In genomic region chr12:113292547-113292946, GRCh38 we compare ENCODE assay signal across 20 cellular contexts. TPM values are rescaled to one million over a fixed set of nuclear protein-coding genes. Genes with fewer than 3 reads are reported as not detected.
A peak's percentile ranks its signal among the peaks of the same experiment; 100 is the strongest.
DNase-seq lines count a peak whose midpoint lies in the region; ATAC-seq and TF ChIP-seq lines count a peak whose summit lies in the region.
"Had no signal": no experiment of that assay in that cellular context is flagged by ENCODE, and none has a peak within 500 bp of the region (broad histone marks: within the 10 kb centered on the region; RNA-seq: fewer than 3 reads in every experiment).

No MANE protein-coding gene starts in this region.

- peaks cover 12% of the 10 kb centered on the region for H3K4me1 ChIP-seq in ACC112 (ENCODE audit: control insufficient read depth, insufficient read depth, low read length, unreplicated experiment)
- H3K4me1 ChIP-seq in neural progenitor cell = no peaks in the 10 kb centered on the region
- H3K4me1 ChIP-seq: HAP-1, SJSA1 had no signal

- no peaks in the 10 kb centered on the region for H3K27me3 Mint-ChIP-seq in activated T-helper 17 cell treated with anti-CD3 and anti-CD28 coated beads, Interleukin-2, amount 50 U/mL, for 72 hours
- peaks cover 4% of the 10 kb centered on the region for H3K27me3 Mint-ChIP-seq in neural progenitor cell (ENCODE audit: insufficient read depth, low read depth)
- H3K27me3 Mint-ChIP-seq in endothelial cell (ENCODE audit: unreplicated experiment) = peaks cover 3% of the 10 kb centered on the region
- H3K27me3 Mint-ChIP-seq: IgD-negative memory B cell had no signal

- H3K9me3 Mint-ChIP-seq in activated T-helper 17 cell treated with anti-CD3 and anti-CD28 coated beads, Interleukin-2, amount 50 U/mL, for 72 hours = no peaks in the 10 kb centered on the region
- H3K9me3 Mint-ChIP-seq in neural progenitor cell (no peaks in the 10 kb centered on the region), endothelial cell (ENCODE audit: unreplicated experiment) (no peaks in the 10 kb centered on the region)
- H3K9me3 Mint-ChIP-seq: IgD-negative memory B cell had no signal

- no peak for DNase-seq in AG04450 (ENCODE audit: low read depth, low spot score)
- no peak for DNase-seq in neural progenitor cell (ENCODE audit: low spot score)
- no peak for DNase-seq in left cardiac atrium
- DNase-seq in endothelial cell (ENCODE audit: low spot score) = no peak
- DNase-seq in NAMALWA (ENCODE audit: low spot score) = no peak
- DNase-seq: DMS153, GF-D8, Karpas-422, NCI-H1048, NCI-H1436, NCI-H1930, NCI-H226, NCI-H524 treated with DMSO at 0.1 percent for 48 hours had no signal

- POLR2A ChIA-PET in AG04450 (lab: Yijun Ruan, JAX) = no interaction called here

- intact Hi-C loops in left cardiac atrium (cut with DNase I) = loop anchor here in 1 of 2 donors (10.0 kb wide), 1 partner anchor 98 kb away; no protein-coding TSS in a partner anchor

- H3K79me2 ChIP-seq in ACC112 (ENCODE audit: control insufficient read depth, insufficient read depth, low read length, unreplicated experiment) = no peaks in the 10 kb centered on the region
- H3K79me2 ChIP-seq in neural progenitor cell (ENCODE audit: low read depth) = no peaks in the 10 kb centered on the region

- H3K27ac ChIP-seq in ACC112 (ENCODE audit: low read depth, low read length) (peak overlapping the region; percentile 24; the same call in 1 of the 2 replicates), AG04450 (ENCODE audit: low read depth, low read length) (peak overlapping the region; percentile 47), neural progenitor cell (no peak overlapping the region)
- H3K27ac ChIP-seq: HL-60, SJSA1 had no signal

- no peak overlapping the region for H3K4me2 ChIP-seq in neural progenitor cell

- TF ChIP-seq CTCF in AG04450 (IDR thresholded peaks at IDR 0.05; ENCODE audit: low read depth, low read length) (no peak), neural progenitor cell (IDR thresholded peaks at IDR 0.05) (no peak), endothelial cell (IDR thresholded peaks at IDR 0.05; ENCODE audit: unreplicated experiment) (no peak)

- peak overlapping the region; percentile 26 for H3K27ac Mint-ChIP-seq in activated T-helper 17 cell treated with anti-CD3 and anti-CD28 coated beads, Interleukin-2, amount 50 U/mL, for 72 hours
- H3K27ac Mint-ChIP-seq in neural progenitor cell (peak overlapping the region; percentile 74), endothelial cell (ENCODE audit: unreplicated experiment) (no peak overlapping the region)
- H3K27ac Mint-ChIP-seq: IgD-negative memory B cell had no signal

- H3K27me3 ChIP-seq in ACC112 (ENCODE audit: insufficient read depth, low read length) = no peaks in the 10 kb centered on the region
- H3K27me3 ChIP-seq in AG04450 (ENCODE audit: control insufficient read depth, insufficient read depth, low read length) = no peaks in the 10 kb centered on the region
- H3K27me3 ChIP-seq in neural progenitor cell = no peaks in the 10 kb centered on the region
- H3K27me3 ChIP-seq: SJSA1 had no signal

- H3K4me1 Mint-ChIP-seq in activated T-helper 17 cell treated with anti-CD3 and anti-CD28 coated beads, Interleukin-2, amount 50 U/mL, for 72 hours = peaks cover 4% of the 10 kb centered on the region
- H3K4me1 Mint-ChIP-seq in neural progenitor cell = no peaks in the 10 kb centered on the region
- H3K4me1 Mint-ChIP-seq in endothelial cell (ENCODE audit: unreplicated experiment) = no peaks in the 10 kb centered on the region
- H3K4me1 Mint-ChIP-seq: IgD-negative memory B cell had no signal

- ATAC-seq in activated T-helper 17 cell treated with anti-CD3 and anti-CD28 coated beads, Interleukin-2, amount 50 U/mL, for 72 hours (replicated peaks) = no peak
- no peak for ATAC-seq in left cardiac atrium
- ATAC-seq: GM12878 had no signal

- H3K4me3 ChIP-seq in ACC112 (ENCODE audit: low read depth, low read length) (no peak overlapping the region), AG04450 (ENCODE audit: low read depth, low read length) (no peak overlapping the region), neural progenitor cell (no peak overlapping the region)
- H3K4me3 ChIP-seq: GM12878, HAP-1, SJSA1 had no signal

- H3K9me3 ChIP-seq in AG04450 (ENCODE audit: control insufficient read depth, insufficient read depth, low read length) (no peaks in the 10 kb centered on the region; the same call in 1 of the 2 replicates), neural progenitor cell (ENCODE audit: low read depth) (no peaks in the 10 kb centered on the region)
- H3K9me3 ChIP-seq: HAP-1, SJSA1 had no signal

- H3K36me3 Mint-ChIP-seq in activated T-helper 17 cell treated with anti-CD3 and anti-CD28 coated beads, Interleukin-2, amount 50 U/mL, for 72 hours (ENCODE audit: low read depth) = peaks cover 50% of the 10 kb centered on the region
- H3K36me3 Mint-ChIP-seq in neural progenitor cell = no peaks in the 10 kb centered on the region
- no peaks in the 10 kb centered on the region for H3K36me3 Mint-ChIP-seq in endothelial cell (ENCODE audit: low read depth, unreplicated experiment)

- CTCF ChIA-PET in AG04450 (lab: Charles Lee) = interaction anchor here (0.6 kb wide), 1 partner anchor 787 kb away, joined by 4 read pairs; no protein-coding TSS in a partner anchor

- H3K36me3 ChIP-seq in ACC112 (ENCODE audit: insufficient read depth, low read length) = no peaks in the 10 kb centered on the region
- no peaks in the 10 kb centered on the region for H3K36me3 ChIP-seq in neural progenitor cell
- H3K36me3 ChIP-seq: SJSA1 had no signal

- no peak overlapping the region for H2AFZ ChIP-seq in ACC112 (ENCODE audit: low read length, unreplicated experiment)
- H2AFZ ChIP-seq in neural progenitor cell (replicated peaks) = no peak overlapping the region

- H3K9ac ChIP-seq in neural progenitor cell = no peak overlapping the region

- H4K20me1 ChIP-seq in neural progenitor cell (ENCODE audit: low read depth) = no peaks in the 10 kb centered on the region

- H3F3A ChIP-seq in neural progenitor cell (ENCODE audit: low read depth) = no peaks in the 10 kb centered on the region

- no peak overlapping the region for H3K4me3 Mint-ChIP-seq in activated T-helper 17 cell treated with anti-CD3 and anti-CD28 coated beads, Interleukin-2, amount 50 U/mL, for 72 hours
- H3K4me3 Mint-ChIP-seq in neural progenitor cell (no peak overlapping the region), endothelial cell (ENCODE audit: unreplicated experiment) (no peak overlapping the region)
- H3K4me3 Mint-ChIP-seq: IgD-negative memory B cell had no signal

RNA-seq across cellular contexts. Expression of gene SLC8B1, which starts 42.4 kb away (rescaled TPM):
- 12.1 and 17.2 TPM in 2 replicates for polyA plus RNA-seq in AG04450 (2011; rRNA removed)
- 15.2 and 25.5 TPM in 2 replicates for polyA minus RNA-seq in AG04450 (2011; rRNA and poly(A)+ RNA removed)
- total RNA-seq in activated T-helper 17 cell treated with anti-CD3 and anti-CD28 coated beads, Interleukin-2, amount 50 U/mL, for 72 hours = 10 to 100 TPM; 23.2 to 28.4 TPM
- total RNA-seq in neural progenitor cell (ENCODE audit: low replicate concordance) = 3.0 and 7.5 TPM in 2 replicates
- total RNA-seq in left cardiac atrium = 10 to 100 TPM; 14.0 to 15.2 TPM
- 44.6 TPM for total RNA-seq in endothelial cell (ENCODE audit: unreplicated experiment)
